In the genomic region with DNA sequence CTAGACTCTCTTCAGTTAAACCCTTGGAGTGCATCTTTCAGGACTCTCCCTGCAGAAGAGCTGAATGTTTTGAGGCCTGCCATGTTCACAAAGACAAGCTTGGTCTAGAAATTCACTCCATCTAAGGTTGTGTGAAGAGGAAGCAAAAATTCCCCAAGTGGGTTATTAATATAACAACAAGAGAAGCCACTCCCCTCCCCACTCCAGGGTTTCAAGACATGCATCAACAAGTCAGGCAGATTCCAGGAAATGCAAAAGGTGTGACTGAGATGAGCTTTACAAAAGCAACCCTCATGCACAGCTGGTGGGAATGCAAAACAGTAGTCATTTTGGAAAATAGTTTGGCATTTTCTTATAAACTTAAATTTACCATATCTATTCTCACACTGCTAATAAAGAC, we compare ENCODE assay signal across 21 cellular contexts.
DNase-seq lines count a peak whose midpoint lies in the region; ATAC-seq and TF ChIP-seq lines count a peak whose summit lies in the region.
"Had no signal": no experiment of that assay in that cellular context is flagged by ENCODE, and none has a peak within 500 bp of the region (broad histone marks: within the 10 kb centered on the region; RNA-seq: fewer than 3 reads in every experiment).

No MANE protein-coding gene starts in this region.

- H3K9me3 ChIP-seq in DND-41 (ENCODE audit: insufficient read depth, low read length, severe bottlenecking), result no peaks in the 10 kb centered on the region
- H3K9me3 ChIP-seq: adrenal gland, transverse colon had no signal

- H3K9ac ChIP-seq in DND-41 (ENCODE audit: low read depth, low read length), result no peak overlapping the region
- H3K9ac ChIP-seq: neural progenitor cell had no signal

- TF ChIP-seq CTCF in DND-41 (IDR thresholded peaks at IDR 0.05; ENCODE audit: borderline replicate concordance, extremely low read depth, low read length, poor library complexity, severe bottlenecking), result no peak

- H3K4me3 ChIP-seq in DND-41 (ENCODE audit: low read depth in 1 of 2, low read length in 2 of 2), result no peak overlapping the region
- H3K4me3 ChIP-seq: adrenal gland, neural progenitor cell, transverse colon had no signal

- no peak for DNase-seq in T-helper 2 cell treated with Interferon-gamma antibody and Interleukin-4, amounts not matched to agents 5 μg/mL and 100 μg/mL, for 36 hours (ENCODE audit: low spot score)
- DNase-seq in T-helper 2 cell (no peak), DND-41 (peak; percentile 25), kidney tubule cell (ENCODE audit: low spot score) (peak; percentile 28), NOMO-1 treated with dmso at 0.1 percent for 144 hours (lab: John Stamatoyannopoulos, UW; ENCODE audit: unreplicated experiment) (no peak), NCI-H1436 (lab: John Stamatoyannopoulos, UW) (no peak), retina (no peak)
- no peak for DNase-seq in activated naive CD8-positive, alpha-beta T cell treated with anti-CD3 and anti-CD28 coated beads, Interleukin-2, amount 50 U/mL, for 24 hours
- DNase-seq: activated B cell treated with CpG ODN at 0.5 μM for 24 hours; adrenal gland; C1 segment of cervical spinal cord; caudate nucleus; GDM1; mesendoderm; NCI-H1092; NCI-H524 treated with DMSO at 0.1 percent for 48 hours; SHP77; stimulated activated CD4-positive, alpha-beta T cell treated with anti-CD3 and anti-CD28 coated beads, Interleukin-12 subunit alpha, Interleukin-12 subunit beta, amount 100 ng/mL, for 4 hours; T-cell; transverse colon had no signal

- H2AFZ ChIP-seq in DND-41 (ENCODE audit: low read depth, low read length), result no peak overlapping the region; the same call in 1 of the 2 replicates
- H2AFZ ChIP-seq: neural progenitor cell had no signal

- peak overlapping the region; percentile 14; the same call in 1 of the 2 replicates for H3K27ac ChIP-seq in DND-41 (ENCODE audit: low read length)
- H3K27ac ChIP-seq: adrenal gland, neural progenitor cell, transverse colon had no signal

- ATAC-seq in DND-41 (ENCODE audit: insufficient read depth, low read depth), result peak; percentile 57; the same call in 2 of the 3 replicates
- no peak for ATAC-seq in activated naive CD8-positive, alpha-beta T cell treated with anti-CD3 and anti-CD28 coated beads, Interleukin-2, amount 50 U/mL, for 24 hours
- ATAC-seq: T-cell had no signal

- peaks cover 18% of the 10 kb centered on the region for H3K4me1 ChIP-seq in DND-41 (ENCODE audit: insufficient read depth, low read length)
- H3K4me1 ChIP-seq: adrenal gland, neural progenitor cell, transverse colon had no signal

- peak overlapping the region; percentile 81 for H3K27ac Mint-ChIP-seq in T-helper 2 cell treated with Interferon-gamma antibody and Interleukin-4, amounts not matched to agents 5 μg/mL and 100 μg/mL, for 36 hours
- peak overlapping the region; percentile 76 for H3K27ac Mint-ChIP-seq in activated naive CD8-positive, alpha-beta T cell treated with anti-CD3 and anti-CD28 coated beads, Interleukin-2, amount 50 U/mL, for 24 hours
- H3K27ac Mint-ChIP-seq: activated B cell treated with CpG ODN at 0.5 μM for 24 hours, neural progenitor cell had no signal

- H3K36me3 ChIP-seq in DND-41 (ENCODE audit: insufficient read depth, low read length), result 0 out of 2 replicates have a peak, but pooled peaks cover 3% of the 10 kb centered on the region

- peaks cover 54% of the 10 kb centered on the region for H3K36me3 Mint-ChIP-seq in T-helper 2 cell treated with Interferon-gamma antibody and Interleukin-4, amounts not matched to agents 5 μg/mL and 100 μg/mL, for 36 hours (ENCODE audit: low read depth)
- peaks cover 54% of the 10 kb centered on the region for H3K36me3 Mint-ChIP-seq in activated naive CD8-positive, alpha-beta T cell treated with anti-CD3 and anti-CD28 coated beads, Interleukin-2, amount 50 U/mL, for 24 hours (ENCODE audit: low read depth)

- peak overlapping the region; percentile 53 for H3K4me3 Mint-ChIP-seq in T-helper 2 cell treated with Interferon-gamma antibody and Interleukin-4, amounts not matched to agents 5 μg/mL and 100 μg/mL, for 36 hours
- no peak overlapping the region for H3K4me3 Mint-ChIP-seq in activated naive CD8-positive, alpha-beta T cell treated with anti-CD3 and anti-CD28 coated beads, Interleukin-2, amount 50 U/mL, for 24 hours
- H3K4me3 Mint-ChIP-seq: activated B cell treated with CpG ODN at 0.5 μM for 24 hours, neural progenitor cell, T-cell had no signal

- H3K4me1 Mint-ChIP-seq in T-helper 2 cell treated with Interferon-gamma antibody and Interleukin-4, amounts not matched to agents 5 μg/mL and 100 μg/mL, for 36 hours (ENCODE audit: low read depth), result peaks cover 43% of the 10 kb centered on the region
- peaks cover 55% of the 10 kb centered on the region for H3K4me1 Mint-ChIP-seq in activated naive CD8-positive, alpha-beta T cell treated with anti-CD3 and anti-CD28 coated beads, Interleukin-2, amount 50 U/mL, for 24 hours
- H3K4me1 Mint-ChIP-seq: neural progenitor cell had no signal

- H4K20me1 ChIP-seq in DND-41 (ENCODE audit: insufficient read depth, low read length), result no peaks in the 10 kb centered on the region

- no peaks in the 10 kb centered on the region for H3K27me3 Mint-ChIP-seq in T-helper 2 cell treated with Interferon-gamma antibody and Interleukin-4, amounts not matched to agents 5 μg/mL and 100 μg/mL, for 36 hours (ENCODE audit: low read depth)
- no peaks in the 10 kb centered on the region for H3K27me3 Mint-ChIP-seq in activated naive CD8-positive, alpha-beta T cell treated with anti-CD3 and anti-CD28 coated beads, Interleukin-2, amount 50 U/mL, for 24 hours
- H3K27me3 Mint-ChIP-seq: activated B cell treated with CpG ODN at 0.5 μM for 24 hours, T-cell had no signal

- H3K9me3 Mint-ChIP-seq in T-helper 2 cell treated with Interferon-gamma antibody and Interleukin-4, amounts not matched to agents 5 μg/mL and 100 μg/mL, for 36 hours, result no peaks in the 10 kb centered on the region
- no peaks in the 10 kb centered on the region for H3K9me3 Mint-ChIP-seq in activated naive CD8-positive, alpha-beta T cell treated with anti-CD3 and anti-CD28 coated beads, Interleukin-2, amount 50 U/mL, for 24 hours
- H3K9me3 Mint-ChIP-seq: activated B cell treated with CpG ODN at 0.5 μM for 24 hours, neural progenitor cell, T-cell had no signal

- H3K79me2 ChIP-seq in DND-41 (ENCODE audit: insufficient read depth, low read length), result no peaks in the 10 kb centered on the region

- H3K27me3 ChIP-seq in DND-41 (ENCODE audit: insufficient read depth, low read length, poor library complexity), result no peaks in the 10 kb centered on the region
- H3K27me3 ChIP-seq: adrenal gland, neural progenitor cell, transverse colon had no signal

- no peak overlapping the region for H3K4me2 ChIP-seq in DND-41 (ENCODE audit: insufficient read depth, low read length)
- H3K4me2 ChIP-seq: neural progenitor cell had no signal

Comparison
In these comparisons a context has a peak if more than half of its experiments do, and no peak if none do; other contexts are left out.
1. DNase-seq: peak in DND-41 (single experiment) and kidney tubule cell (single experiment); none in T-helper 2 cell treated with Interferon-gamma antibody and Interleukin-4, amounts not matched to agents 5 μg/mL and 100 μg/mL, for 36 hours (single experiment), T-helper 2 cell (0 of 5), activated naive CD8-positive, alpha-beta T cell treated with anti-CD3 and anti-CD28 coated beads, Interleukin-2, amount 50 U/mL, for 24 hours (single experiment), NOMO-1 treated with dmso at 0.1 percent for 144 hours (single experiment), NCI-H1436 (single experiment) and retina (single experiment).